ENCODE assay signal across 10 cellular contexts in the genomic region with DNA sequence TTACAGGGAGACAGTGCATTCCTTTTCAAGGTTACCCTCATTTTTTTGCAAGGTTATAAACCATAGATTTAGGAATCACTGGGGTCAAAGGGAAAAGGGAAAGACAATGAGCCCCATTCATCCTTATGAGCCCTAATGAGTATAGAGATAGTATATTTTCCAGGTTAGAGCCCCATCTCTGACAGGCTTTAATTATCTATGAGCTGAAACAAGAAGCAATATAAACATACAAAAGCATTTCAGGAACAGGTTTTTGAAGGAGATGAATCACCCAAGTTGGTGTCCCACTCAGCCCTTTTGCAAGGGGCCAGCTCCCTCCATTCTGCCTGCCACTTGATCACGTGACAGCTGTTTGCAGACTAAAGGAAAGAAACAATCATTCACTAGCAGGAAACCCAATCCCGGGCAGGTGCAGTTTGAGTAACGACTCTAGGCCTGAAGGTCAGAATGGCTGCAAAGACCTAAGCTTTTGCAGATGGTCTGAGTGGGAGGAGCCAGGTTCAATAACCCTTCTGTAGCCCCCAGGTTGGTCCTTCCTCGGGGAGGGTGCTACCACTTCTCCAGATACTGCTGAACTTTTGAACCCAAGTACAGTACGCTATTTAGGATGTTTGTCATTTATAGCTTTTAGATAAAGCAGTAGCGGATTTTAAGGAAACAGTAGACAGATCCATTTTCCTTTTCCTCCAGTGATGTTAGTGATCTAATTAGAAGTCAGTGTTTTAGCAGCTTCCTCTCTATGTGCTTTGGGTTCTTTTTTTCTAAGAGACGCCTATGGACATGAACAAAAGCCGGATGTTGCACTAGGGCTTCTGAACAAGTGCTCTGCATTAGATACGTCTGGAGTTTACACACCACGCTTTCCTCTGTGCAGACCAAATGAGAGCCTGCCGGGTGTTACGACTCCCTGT.
DNase-seq lines count a peak whose midpoint lies in the region; ATAC-seq and TF ChIP-seq lines count a peak whose summit lies in the region.
"Had no signal": no experiment of that assay in that cellular context is flagged by ENCODE, and none has a peak within 500 bp of the region (broad histone marks: within the 10 kb centered on the region; RNA-seq: fewer than 3 reads in every experiment).

No MANE protein-coding gene starts in this region.

- TF ChIP-seq EP300 in gastroesophageal sphincter (IDR thresholded peaks at IDR 0.05): no peak

- H3K27ac ChIP-seq in gastroesophageal sphincter: no peak overlapping the region
- H3K27ac ChIP-seq: C4-2B, SJSA1 had no signal

- intact Hi-C loops in activated T-helper 2 cell treated with anti-CD3 and anti-CD28 coated beads, Interferon-gamma antibody, Interleukin-2, Interleukin-4, amounts not matched to agents 10 μg/mL and 5 μg/mL and 100 μg/mL, durations not matched to agents 14 hours and 24 hours and 36 hours (cut with micrococcal nuclease): loop anchor here (5.0 kb wide), 1 partner anchor 221 kb away; no protein-coding TSS in a partner anchor

- ATAC-seq in activated T-helper 17 cell treated with anti-CD3 and anti-CD28 coated beads, Interleukin-2, amount 50 U/mL, for 72 hours (replicated peaks): no peak
- no peak for ATAC-seq in gastroesophageal sphincter

- no peaks in the 10 kb centered on the region for H3K36me3 Mint-ChIP-seq in activated T-helper 2 cell treated with anti-CD3 and anti-CD28 coated beads, Interferon-gamma antibody, Interleukin-2, Interleukin-4, amounts not matched to agents 10 μg/mL and 5 μg/mL and 100 μg/mL, durations not matched to agents 14 hours and 24 hours and 36 hours (ENCODE audit: low read depth)
- H3K36me3 Mint-ChIP-seq in activated T-helper 17 cell treated with anti-CD3 and anti-CD28 coated beads, Interleukin-2, amount 50 U/mL, for 72 hours (ENCODE audit: low read depth): no peaks in the 10 kb centered on the region

- H3K36me3 ChIP-seq in gastroesophageal sphincter: no peaks in the 10 kb centered on the region
- H3K36me3 ChIP-seq: SJSA1 had no signal

- DNase-seq in activated T-cell treated with anti-CD3 and anti-CD28 coated beads for 24 hours (ENCODE audit: low read depth) (peak; percentile 5), activated T-cell treated with anti-CD3 and anti-CD28 coated beads for 4 hours (no peak), NCI-H1436 (lab: John Stamatoyannopoulos, UW) (peak; percentile 77), pulmonary artery endothelial cell (ENCODE audit: low read depth, low spot score) (peak; percentile 85), NCI-H1694 treated with DMSO at 0.1 percent for 48 hours (lab: John Stamatoyannopoulos, UW) (no peak)
- no peak for DNase-seq in activated T-helper 2 cell treated with anti-CD3 and anti-CD28 coated beads, Interferon-gamma antibody, Interleukin-2, Interleukin-4, amounts not matched to agents 10 μg/mL and 5 μg/mL and 100 μg/mL, durations not matched to agents 14 hours and 24 hours and 36 hours (ENCODE audit: low spot score)

- no peak for TF ChIP-seq POLR2A in gastroesophageal sphincter (IDR thresholded peaks at IDR 0.05)

- peak overlapping the region; percentile 33 for H3K27ac Mint-ChIP-seq in activated T-helper 2 cell treated with anti-CD3 and anti-CD28 coated beads, Interferon-gamma antibody, Interleukin-2, Interleukin-4, amounts not matched to agents 10 μg/mL and 5 μg/mL and 100 μg/mL, durations not matched to agents 14 hours and 24 hours and 36 hours
- no peak overlapping the region for H3K27ac Mint-ChIP-seq in activated T-helper 17 cell treated with anti-CD3 and anti-CD28 coated beads, Interleukin-2, amount 50 U/mL, for 72 hours

- H3K4me1 Mint-ChIP-seq in activated T-helper 2 cell treated with anti-CD3 and anti-CD28 coated beads, Interferon-gamma antibody, Interleukin-2, Interleukin-4, amounts not matched to agents 10 μg/mL and 5 μg/mL and 100 μg/mL, durations not matched to agents 14 hours and 24 hours and 36 hours (ENCODE audit: low read depth): peaks cover 30% of the 10 kb centered on the region
- no peaks in the 10 kb centered on the region for H3K4me1 Mint-ChIP-seq in activated T-helper 17 cell treated with anti-CD3 and anti-CD28 coated beads, Interleukin-2, amount 50 U/mL, for 72 hours

- H3K27me3 Mint-ChIP-seq in activated T-helper 2 cell treated with anti-CD3 and anti-CD28 coated beads, Interferon-gamma antibody, Interleukin-2, Interleukin-4, amounts not matched to agents 10 μg/mL and 5 μg/mL and 100 μg/mL, durations not matched to agents 14 hours and 24 hours and 36 hours (ENCODE audit: low read depth): no peaks in the 10 kb centered on the region
- peaks cover 12% of the 10 kb centered on the region for H3K27me3 Mint-ChIP-seq in activated T-helper 17 cell treated with anti-CD3 and anti-CD28 coated beads, Interleukin-2, amount 50 U/mL, for 72 hours

- peaks cover 2 to 43% (median 9%) of the 10 kb centered on the region in 3 donors for H3K4me1 ChIP-seq in gastroesophageal sphincter

- no peaks in the 10 kb centered on the region for H3K9me3 Mint-ChIP-seq in activated T-helper 2 cell treated with anti-CD3 and anti-CD28 coated beads, Interferon-gamma antibody, Interleukin-2, Interleukin-4, amounts not matched to agents 10 μg/mL and 5 μg/mL and 100 μg/mL, durations not matched to agents 14 hours and 24 hours and 36 hours
- no peaks in the 10 kb centered on the region for H3K9me3 Mint-ChIP-seq in activated T-helper 17 cell treated with anti-CD3 and anti-CD28 coated beads, Interleukin-2, amount 50 U/mL, for 72 hours

- H3K4me3 ChIP-seq in gastroesophageal sphincter: no peak overlapping the region
- H3K4me3 ChIP-seq: SJSA1 had no signal

- peak overlapping the region; percentile 13 for H3K4me3 Mint-ChIP-seq in activated T-helper 2 cell treated with anti-CD3 and anti-CD28 coated beads, Interferon-gamma antibody, Interleukin-2, Interleukin-4, amounts not matched to agents 10 μg/mL and 5 μg/mL and 100 μg/mL, durations not matched to agents 14 hours and 24 hours and 36 hours (ENCODE audit: low read depth)
- no peak overlapping the region for H3K4me3 Mint-ChIP-seq in activated T-helper 17 cell treated with anti-CD3 and anti-CD28 coated beads, Interleukin-2, amount 50 U/mL, for 72 hours

- 62 to 68% methylated on average over 7 to 12 of the region's 12 CpGs for WGBS in gastroesophageal sphincter (ENCODE audit: low coverage in 1 of 2), 2 donors

- H3K9me3 ChIP-seq in gastroesophageal sphincter: no peaks in the 10 kb centered on the region
- H3K9me3 ChIP-seq: SJSA1 had no signal

- TF ChIP-seq CTCF in gastroesophageal sphincter (IDR thresholded peaks at IDR 0.05): no peak

- no peaks in the 10 kb centered on the region for H3K27me3 ChIP-seq in gastroesophageal sphincter
- H3K27me3 ChIP-seq: SJSA1 had no signal

Comparison
In these comparisons a context has a peak if more than half of its experiments do, and no peak if none do; other contexts are left out.
1. DNase-seq: peak in activated T-cell treated with anti-CD3 and anti-CD28 coated beads for 24 hours (single experiment), NCI-H1436 (single experiment) and pulmonary artery endothelial cell (single experiment); none in activated T-cell treated with anti-CD3 and anti-CD28 coated beads for 4 hours (single experiment), activated T-helper 2 cell treated with anti-CD3 and anti-CD28 coated beads, Interferon-gamma antibody, Interleukin-2, Interleukin-4, amounts not matched to agents 10 μg/mL and 5 μg/mL and 100 μg/mL, durations not matched to agents 14 hours and 24 hours and 36 hours (single experiment) and NCI-H1694 treated with DMSO at 0.1 percent for 48 hours (single experiment).